2 cellular contexts compared by ENCODE assay signal in genomic region chr17:46085522-46085921, GRCh38.
TF ChIP-seq lines count a peak whose summit lies in the region.

No MANE protein-coding gene starts in this region.

TF ChIP-seq in HepG2, 621 proteins besides CTCF, POLR2A, EP300 and RAD21:
- peak; percentile 74 for TF ChIP-seq RBM22 (optimal IDR thresholded peaks at IDR 0.05; ENCODE audit: low read length)
- TF ChIP-seq FOXO4 (CRISPR knock-in tag; conservative IDR thresholded peaks at IDR 0.05): no peak
- TF ChIP-seq FOXA1 (IDR thresholded peaks at IDR 0.05): no peak
- TF ChIP-seq FOXA1 (CRISPR knock-in tag; IDR thresholded peaks at IDR 0.05): no peak
- TF ChIP-seq SIN3A (IDR thresholded peaks at IDR 0.05; ENCODE audit: borderline replicate concordance, low read depth, low read length): no peak

TF ChIP-seq in K562, 482 proteins besides CTCF, POLR2A, EP300 and RAD21:
- TF ChIP-seq ZNF436 (CRISPR knock-in tag; IDR thresholded peaks at IDR 0.05): no peak
- TF ChIP-seq ZNF253 (CRISPR knock-in tag; conservative IDR thresholded peaks at IDR 0.05): no peak
- TF ChIP-seq KDM1A (IDR thresholded peaks at IDR 0.05): peak in 1 of 2 experiments; percentile 29; a peak in 1 of 4 replicates
